ENCODE assay signal across 10 cellular contexts in genomic region chr17:2090210-2090641, GRCh38. TPM values are rescaled to one million over a fixed set of nuclear protein-coding genes. Genes with fewer than 3 reads are reported as not detected.
DNase-seq lines count a peak whose midpoint lies in the region; ATAC-seq and TF ChIP-seq lines count a peak whose summit lies in the region.
"Had no signal": no experiment of that assay in that cellular context is flagged by ENCODE, and none has a peak within 500 bp of the region (broad histone marks: within the 10 kb centered on the region; RNA-seq: fewer than 3 reads in every experiment).

No MANE protein-coding gene starts in this region.

- no peaks in the 10 kb centered on the region for H3K9me3 ChIP-seq in left lung
- no peaks in the 10 kb centered on the region for H3K9me3 ChIP-seq in stomach
- H3K9me3 ChIP-seq: pancreas had no signal

- CTCF ChIA-PET in activated CD8-positive, alpha-beta memory T cell treated with anti-CD3 and anti-CD28 coated beads, Interleukin-2, amount 10 ng/mL, durations not matched to agents 7 days and 5 days (lab: Charles Lee), result interaction anchor here (1.0 to 12.2 kb wide), 11 partner anchors 9 to 214 kb away, joined by 3 to 198 read pairs (median 5); partner anchors contain the start of genes HIC1, SMG6 and SRR
- CTCF ChIA-PET in activated CD8-positive, alpha-beta T cell treated with anti-CD3 and anti-CD28 coated beads for 36 hours (lab: Charles Lee), result interaction anchor here (1.0 to 6.8 kb wide), 9 partner anchors 11 to 174 kb away, joined by 3 to 74 read pairs (median 4); partner anchors contain the start of gene HIC1

- 59 to 80% (median 73%) methylated on average over 9 of the region's 9 CpGs for WGBS in stomach, 5 donors

- TF ChIP-seq POLR2A in stomach (IDR thresholded peaks at IDR 0.05), result no peak

- no peak for TF ChIP-seq CTCF in activated CD8-positive, alpha-beta T cell treated with anti-CD3 and anti-CD28 coated beads for 36 hours (IDR thresholded peaks at IDR 0.05)
- TF ChIP-seq CTCF in left lung (IDR thresholded peaks at IDR 0.05), result no peak
- TF ChIP-seq CTCF in stomach (IDR thresholded peaks at IDR 0.05), result no peak
- no peak for TF ChIP-seq CTCF in GM10266 (IDR thresholded peaks at IDR 0.05; ENCODE audit: control insufficient read depth, insufficient read depth, low read depth, missing control alignments)

- no peaks in the 10 kb centered on the region for H3K27me3 Mint-ChIP-seq in activated CD8-positive, alpha-beta memory T cell treated with anti-CD3 and anti-CD28 coated beads, Interleukin-2, amount 10 ng/mL, durations not matched to agents 7 days and 5 days
- H3K27me3 Mint-ChIP-seq in activated CD8-positive, alpha-beta T cell treated with anti-CD3 and anti-CD28 coated beads for 36 hours, result no peaks in the 10 kb centered on the region

- H3K9me3 Mint-ChIP-seq in activated CD8-positive, alpha-beta memory T cell treated with anti-CD3 and anti-CD28 coated beads, Interleukin-2, amount 10 ng/mL, durations not matched to agents 7 days and 5 days (ENCODE audit: low read depth), result no peaks in the 10 kb centered on the region
- no peaks in the 10 kb centered on the region for H3K9me3 Mint-ChIP-seq in activated CD8-positive, alpha-beta T cell treated with anti-CD3 and anti-CD28 coated beads for 36 hours

- H3K4me1 ChIP-seq in left lung (peaks cover 53 to 83% of the 10 kb centered on the region in 2 donors), stomach (peaks cover 49 to 91% (median 73%) of the 10 kb centered on the region in 4 donors)

- no peak for ATAC-seq in activated CD8-positive, alpha-beta memory T cell treated with anti-CD3 and anti-CD28 coated beads, Interleukin-2, amount 10 ng/mL, durations not matched to agents 7 days and 5 days
- ATAC-seq in activated CD8-positive, alpha-beta T cell treated with anti-CD3 and anti-CD28 coated beads for 36 hours, result no peak
- ATAC-seq in left lung, result no peak

- no peak for TF ChIP-seq EP300 in stomach (IDR thresholded peaks at IDR 0.05)

- intact Hi-C loops in activated CD8-positive, alpha-beta T cell treated with anti-CD3 and anti-CD28 coated beads for 36 hours (cut with micrococcal nuclease), result no loop called here
- intact Hi-C loops in left lung (cut with DNase I), result no loop called here
- intact Hi-C loops in stomach (cut with DNase I; ENCODE audit: low total_unique reads), result no loop called here

- H3K36me3 Mint-ChIP-seq in activated CD8-positive, alpha-beta memory T cell treated with anti-CD3 and anti-CD28 coated beads, Interleukin-2, amount 10 ng/mL, durations not matched to agents 7 days and 5 days, result peaks cover 8% of the 10 kb centered on the region
- peaks cover 28% of the 10 kb centered on the region for H3K36me3 Mint-ChIP-seq in activated CD8-positive, alpha-beta T cell treated with anti-CD3 and anti-CD28 coated beads for 36 hours (ENCODE audit: low read depth)

- H3K27ac ChIP-seq in left lung (peak overlapping the region; percentile 69 to 87), stomach (peak overlapping the region; percentile 4 to 92 (median 85))
- H3K27ac ChIP-seq: epithelial cell of prostate had no signal

- H3K27ac Mint-ChIP-seq in activated CD8-positive, alpha-beta memory T cell treated with anti-CD3 and anti-CD28 coated beads, Interleukin-2, amount 10 ng/mL, durations not matched to agents 7 days and 5 days, result peak overlapping the region; percentile 99
- peak overlapping the region; percentile 40 for H3K27ac Mint-ChIP-seq in activated CD8-positive, alpha-beta T cell treated with anti-CD3 and anti-CD28 coated beads for 36 hours

- H3K4me3 Mint-ChIP-seq in activated CD8-positive, alpha-beta memory T cell treated with anti-CD3 and anti-CD28 coated beads, Interleukin-2, amount 10 ng/mL, durations not matched to agents 7 days and 5 days, result peak overlapping the region; percentile 91
- peak overlapping the region; percentile 77 for H3K4me3 Mint-ChIP-seq in activated CD8-positive, alpha-beta T cell treated with anti-CD3 and anti-CD28 coated beads for 36 hours

- POLR2A ChIA-PET in activated CD8-positive, alpha-beta T cell treated with anti-CD3 and anti-CD28 coated beads for 36 hours (lab: Charles Lee), result interaction anchor here (0.9 to 2.7 kb wide), 6 partner anchors 11 to 35 kb away, joined by 4 to 10 read pairs (median 5); partner anchors contain the start of gene HIC1

- no peaks in the 10 kb centered on the region for H3K27me3 ChIP-seq in left lung
- H3K27me3 ChIP-seq in stomach, result no peaks in the 10 kb centered on the region
- H3K27me3 ChIP-seq: pancreas had no signal

- H3K36me3 ChIP-seq in left lung, result no peaks in the 10 kb centered on the region
- H3K36me3 ChIP-seq in stomach, result peaks cover 0 to 15% (median 0%) of the 10 kb centered on the region in 4 donors
- H3K36me3 ChIP-seq: pancreas had no signal

- H3K4me1 Mint-ChIP-seq in activated CD8-positive, alpha-beta memory T cell treated with anti-CD3 and anti-CD28 coated beads, Interleukin-2, amount 10 ng/mL, durations not matched to agents 7 days and 5 days, result peaks cover 75% of the 10 kb centered on the region
- peaks cover 63% of the 10 kb centered on the region for H3K4me1 Mint-ChIP-seq in activated CD8-positive, alpha-beta T cell treated with anti-CD3 and anti-CD28 coated beads for 36 hours (ENCODE audit: low read depth)

- no peak for DNase-seq in activated CD8-positive, alpha-beta memory T cell treated with anti-CD3 and anti-CD28 coated beads, Interleukin-2, amount 10 ng/mL, durations not matched to agents 7 days and 5 days
- DNase-seq in activated CD8-positive, alpha-beta memory T cell treated with anti-CD3 and anti-CD28 coated beads for 24 hours, result no peak
- peak; percentile 30 for DNase-seq in activated CD8-positive, alpha-beta T cell treated with anti-CD3 and anti-CD28 coated beads for 36 hours
- DNase-seq in left lung (no peak), stomach (no peak), GM10266 (ENCODE audit: extremely low spot score) (no peak), OCI-M2 (lab: John Stamatoyannopoulos, UW; ENCODE audit: unreplicated experiment) (no peak)
- no peak for DNase-seq in activated CD4-positive, CD25-positive, alpha-beta regulatory T cell (lab: John Stamatoyannopoulos, UW)
- DNase-seq: pancreas had no signal

- H3K4me3 ChIP-seq in left lung (peak overlapping the region in 1 of 2 donors; percentile 32), stomach (peak overlapping the region in 1 of 4 donors; percentile 34)

RNA-seq across cellular contexts. Expression of gene HIC1, which starts 35.3 kb away (rescaled TPM):
- 100 to 1,000 TPM in 1 of 2 experiments, 10 to 100 TPM in 1; 88.5 to 122 TPM for total RNA-seq in activated CD8-positive, alpha-beta memory T cell treated with anti-CD3 and anti-CD28 coated beads, Interleukin-2, amount 10 ng/mL, durations not matched to agents 7 days and 5 days
- total RNA-seq in activated CD8-positive, alpha-beta T cell treated with anti-CD3 and anti-CD28 coated beads for 36 hours, result 10 to 100 TPM; 35.1 TPM
- 10 to 100 TPM; 25.5 to 28.2 TPM for total RNA-seq in left lung
- total RNA-seq in stomach, result 100 to 1,000 TPM in 1 of 5 donors, 10 to 100 TPM in 1, 1 to 10 TPM in 3; 7.6 to 107 (median 9.4) TPM
- 10 to 100 TPM in 1 of 3 donors, 1 to 10 TPM in 2; 1.5 to 11.2 (median 6.2) TPM for polyA plus RNA-seq in stomach

RNA-seq across cellular contexts. Expression of gene OVCA2, which starts 48.4 kb away (rescaled TPM):
- total RNA-seq in activated CD8-positive, alpha-beta memory T cell treated with anti-CD3 and anti-CD28 coated beads, Interleukin-2, amount 10 ng/mL, durations not matched to agents 7 days and 5 days, result 10 to 100 TPM; 31.7 to 42.2 TPM
- 10 to 100 TPM; 28.0 to 28.5 TPM for total RNA-seq in activated CD8-positive, alpha-beta T cell treated with anti-CD3 and anti-CD28 coated beads for 36 hours
- 10 to 100 TPM; 26.1 to 28.7 TPM for total RNA-seq in left lung
- total RNA-seq in stomach, result 10 to 100 TPM in 3 of 5 donors, 1 to 10 TPM in 1, not detected in 1; 3.1 to 31.9 (median 17.3) TPM
- 10 to 100 TPM; 60.3 to 83.4 (median 66.7) TPM for polyA plus RNA-seq in stomach
